ENCODE assay signal across 2 cellular contexts in genomic region chr16:30559690-30560089, GRCh38.
TF ChIP-seq lines count a peak whose summit lies in the region.

No MANE protein-coding gene starts in this region.

TF ChIP-seq in GM12878, 131 proteins besides CTCF, POLR2A, EP300 and RAD21:
- no peak for TF ChIP-seq NR2C1 (IDR thresholded peaks at IDR 0.05)

TF ChIP-seq in HEK293T, 16 proteins besides CTCF, POLR2A, EP300 and RAD21:
- TF ChIP-seq ZNF384 (IDR thresholded peaks at IDR 0.05): no peak
- no peak for TF ChIP-seq ARNT (IDR thresholded peaks at IDR 0.05)
- TF ChIP-seq L3MBTL2 (conservative IDR thresholded peaks at IDR 0.05): no peak
- TF ChIP-seq TARDBP (IDR thresholded peaks at IDR 0.05): no peak
- TF ChIP-seq PKNOX1 (IDR thresholded peaks at IDR 0.05): no peak
- no peak for TF ChIP-seq SP1 (IDR thresholded peaks at IDR 0.05)
- TF ChIP-seq ELF4 (IDR thresholded peaks at IDR 0.05): no peak
- TF ChIP-seq SUZ12 (IDR thresholded peaks at IDR 0.05): no peak
- no peak for TF ChIP-seq FOXM1 (IDR thresholded peaks at IDR 0.05; ENCODE audit: borderline replicate concordance)
- TF ChIP-seq CTBP1 (IDR thresholded peaks at IDR 0.05; ENCODE audit: borderline replicate concordance): no peak
- no peak for TF ChIP-seq LEF1 (IDR thresholded peaks at IDR 0.05; ENCODE audit: borderline replicate concordance)
- TF ChIP-seq FOXA1 (IDR thresholded peaks at IDR 0.05): no peak
TF ChIP-seq in HEK293T: peak in this region for 0.
